Comparison of ENCODE assay signal across 20 cellular contexts in the genomic region with DNA sequence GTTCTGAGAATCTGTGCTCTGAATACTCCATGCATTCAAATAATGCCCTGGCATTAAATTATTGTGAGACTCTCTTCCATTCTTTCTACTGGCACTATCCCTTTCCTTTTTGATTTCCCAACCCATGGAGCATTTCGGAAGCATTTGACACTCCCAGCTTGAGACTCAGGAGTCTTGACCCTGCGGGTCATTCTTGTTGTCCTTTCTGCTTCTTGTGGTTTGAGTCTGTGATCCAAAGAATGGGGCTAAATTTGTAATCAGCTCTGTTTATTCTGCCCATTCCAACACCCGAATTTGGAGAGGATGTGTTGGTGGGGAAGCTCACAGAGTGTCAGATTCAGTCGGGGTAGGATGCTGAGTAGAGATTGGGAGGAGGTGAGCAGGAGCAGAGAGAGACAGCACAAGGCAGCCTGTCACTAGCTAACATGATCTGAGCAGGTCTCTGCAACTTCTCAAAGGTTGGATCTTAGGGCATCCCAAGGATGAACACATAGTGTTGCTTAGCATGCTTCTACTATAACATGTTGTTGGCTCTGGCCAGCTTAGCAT.
"Had no signal": no experiment of that assay in that cellular context is flagged by ENCODE, and none has a peak within 500 bp of the region (broad histone marks: within the 10 kb centered on the region; RNA-seq: fewer than 3 reads in every experiment).

No MANE protein-coding gene starts in this region.

- H3K4me3 ChIP-seq: lower lobe of right lung, right atrium auricular region, skin epidermis had no signal

- H3K27ac ChIP-seq: foreskin keratinocyte, lower lobe of right lung, right atrium auricular region, skin epidermis had no signal

- H3K27me3 ChIP-seq: foreskin keratinocyte, right atrium auricular region had no signal

- ATAC-seq: activated CD8-positive, alpha-beta T cell treated with anti-CD3 and anti-CD28 coated beads, Interleukin-2, amount 10 ng/mL, durations not matched to agents 7 days and 5 days had no signal

- H3K4me3 Mint-ChIP-seq: activated CD4-positive, alpha-beta T cell treated with anti-CD3 and anti-CD28 coated beads, Interleukin-2, amount 10 ng/mL, durations not matched to agents 7 days and 5 days; activated CD8-positive, alpha-beta T cell treated with anti-CD3 and anti-CD28 coated beads, Interleukin-2, amount 10 ng/mL, durations not matched to agents 7 days and 5 days; activated naive CD4-positive, alpha-beta T cell treated with anti-CD3 and anti-CD28 coated beads for 36 hours; activated T-cell treated with anti-CD3 and anti-CD28 coated beads, Interleukin-2, amount 50 U/mL, for 24 hours; dendritic cell treated with granulocyte-macrophage colony-stimulating factor and Interleukin-4, amounts not matched to agents 40 ng/mL and 50 ng/mL, for 4 days; mesothelial cell of epicardium; nephron; stimulated activated naive CD8-positive, alpha-beta T cell treated with anti-CD3 and anti-CD28 coated beads, Interleukin-15, Interleukin-2, amounts not matched to agents 100 ng/mL and 50 ng/mL, for 24 hours had no signal

- H3K9me3 Mint-ChIP-seq: activated CD4-positive, alpha-beta T cell treated with anti-CD3 and anti-CD28 coated beads, Interleukin-2, amount 10 ng/mL, durations not matched to agents 7 days and 5 days; activated T-cell treated with anti-CD3 and anti-CD28 coated beads, Interleukin-2, amount 50 U/mL, for 24 hours had no signal

- H3K4me1 ChIP-seq: foreskin keratinocyte, lower lobe of right lung, right atrium auricular region had no signal

- H3K4me1 Mint-ChIP-seq: activated CD4-positive, alpha-beta T cell treated with anti-CD3 and anti-CD28 coated beads, Interleukin-2, amount 10 ng/mL, durations not matched to agents 7 days and 5 days; mesothelial cell of epicardium; nephron had no signal

- H3K36me3 ChIP-seq: lower lobe of right lung, right atrium auricular region had no signal

- H3K27ac Mint-ChIP-seq: activated CD4-positive, alpha-beta T cell treated with anti-CD3 and anti-CD28 coated beads, Interleukin-2, amount 10 ng/mL, durations not matched to agents 7 days and 5 days; activated CD8-positive, alpha-beta T cell treated with anti-CD3 and anti-CD28 coated beads, Interleukin-2, amount 10 ng/mL, durations not matched to agents 7 days and 5 days; activated naive CD4-positive, alpha-beta T cell treated with anti-CD3 and anti-CD28 coated beads for 36 hours; activated T-cell treated with anti-CD3 and anti-CD28 coated beads, Interleukin-2, amount 50 U/mL, for 24 hours; dendritic cell treated with granulocyte-macrophage colony-stimulating factor and Interleukin-4, amounts not matched to agents 40 ng/mL and 50 ng/mL, for 4 days; mesothelial cell of epicardium; nephron; progenitor cell of endocrine pancreas; stimulated activated naive CD8-positive, alpha-beta T cell treated with anti-CD3 and anti-CD28 coated beads, Interleukin-15, Interleukin-2, amounts not matched to agents 100 ng/mL and 50 ng/mL, for 24 hours had no signal

- H3K27me3 Mint-ChIP-seq: activated CD4-positive, alpha-beta T cell treated with anti-CD3 and anti-CD28 coated beads, Interleukin-2, amount 10 ng/mL, durations not matched to agents 7 days and 5 days; activated T-cell treated with anti-CD3 and anti-CD28 coated beads, Interleukin-2, amount 50 U/mL, for 24 hours; dendritic cell treated with granulocyte-macrophage colony-stimulating factor and Interleukin-4, amounts not matched to agents 40 ng/mL and 50 ng/mL, for 4 days; stimulated activated naive CD8-positive, alpha-beta T cell treated with anti-CD3 and anti-CD28 coated beads, Interleukin-15, Interleukin-2, amounts not matched to agents 100 ng/mL and 50 ng/mL, for 24 hours had no signal

- DNase-seq: activated CD4-positive, alpha-beta T cell treated with anti-CD3 and anti-CD28 coated beads, Interleukin-2, amount 10 ng/mL, durations not matched to agents 7 days and 5 days; activated CD8-positive, alpha-beta T cell treated with anti-CD3 and anti-CD28 coated beads, Interleukin-2, amount 10 ng/mL, durations not matched to agents 7 days and 5 days; activated naive CD4-positive, alpha-beta T cell treated with anti-CD3 and anti-CD28 coated beads for 36 hours; activated T-cell treated with anti-CD3 and anti-CD28 coated beads, Interleukin-2, amount 50 U/mL, for 24 hours; effector CD8-positive, alpha-beta T cell; foreskin keratinocyte; hippocampal formation; islet precursor cell; lower lobe of right lung; occipital lobe; T-helper 1 cell; T-helper 9 cell; trophoblast cell had no signal
